In genomic region chr3:42581400-42581708, GRCh38 we compare ENCODE assay signal across 8 cellular contexts. TPM values are rescaled to one million over a fixed set of nuclear protein-coding genes. Genes with fewer than 3 reads are reported as not detected.
DNase-seq lines count a peak whose midpoint lies in the region; ATAC-seq, FAIRE-seq and TF ChIP-seq lines count a peak whose summit lies in the region.

No MANE protein-coding gene starts in this region.

- peak overlapping the region; percentile 96 for H2AFZ ChIP-seq in keratinocyte (ENCODE audit: control insufficient read depth, low read length)

- no peaks in the 10 kb centered on the region for H4K20me1 ChIP-seq in keratinocyte (ENCODE audit: control insufficient read depth, extremely low read depth, insufficient read depth, low read length)

- no peaks in the 10 kb centered on the region for H3K27me3 ChIP-seq in keratinocyte (ENCODE audit: control insufficient read depth, extremely low read depth, insufficient read depth, low read length)
- H3K27me3 ChIP-seq in testis = no peaks in the 10 kb centered on the region

- H3K27ac ChIP-seq in keratinocyte (ENCODE audit: control insufficient read depth, insufficient read depth, low read length) (peak overlapping the region; percentile 84), testis (peak overlapping the region; percentile 86 to 93)

- peaks cover 0 to 1% of the 10 kb centered on the region in 2 experiments for H3K36me3 ChIP-seq in keratinocyte (ENCODE audit: control insufficient read depth in 2 of 2, extremely low read depth in 1 of 2, insufficient read depth in 2 of 2, low read length in 2 of 2)
- no peaks in the 10 kb centered on the region for H3K36me3 ChIP-seq in testis (ENCODE audit: low read depth, missing control alignments)

- TF ChIP-seq POLR2A in testis (IDR thresholded peaks at IDR 0.05) = no peak

- peak overlapping the region; percentile 93 for H3K4me3 Mint-ChIP-seq in activated CD4-positive, alpha-beta T cell treated with anti-CD3 and anti-CD28 coated beads, Interleukin-2, amount 10 ng/mL, durations not matched to agents 24 days and 14 days
- H3K4me3 Mint-ChIP-seq in activated T-helper 2 cell treated with anti-CD3 and anti-CD28 coated beads, Interferon-gamma antibody, Interleukin-2, Interleukin-4, amounts not matched to agents 10 μg/mL and 5 μg/mL and 100 μg/mL, durations not matched to agents 14 hours and 24 hours and 36 hours (ENCODE audit: low read depth) = peak overlapping the region; percentile 93

- WGBS in testis, 2 donors = 0% methylated on average over 10 to 11 of the region's 11 CpGs

- H3K9me1 ChIP-seq in keratinocyte (ENCODE audit: control insufficient read depth, extremely low read depth, insufficient read depth, low read length) = no peaks in the 10 kb centered on the region

- no peaks in the 10 kb centered on the region for H3K27me3 Mint-ChIP-seq in activated CD4-positive, alpha-beta T cell treated with anti-CD3 and anti-CD28 coated beads, Interleukin-2, amount 10 ng/mL, durations not matched to agents 24 days and 14 days
- no peaks in the 10 kb centered on the region for H3K27me3 Mint-ChIP-seq in activated T-helper 2 cell treated with anti-CD3 and anti-CD28 coated beads, Interferon-gamma antibody, Interleukin-2, Interleukin-4, amounts not matched to agents 10 μg/mL and 5 μg/mL and 100 μg/mL, durations not matched to agents 14 hours and 24 hours and 36 hours (ENCODE audit: low read depth)

- peaks cover 22% of the 10 kb centered on the region for H3K36me3 Mint-ChIP-seq in activated CD4-positive, alpha-beta T cell treated with anti-CD3 and anti-CD28 coated beads, Interleukin-2, amount 10 ng/mL, durations not matched to agents 24 days and 14 days (ENCODE audit: low read depth)
- peaks cover 39% of the 10 kb centered on the region for H3K36me3 Mint-ChIP-seq in activated T-helper 2 cell treated with anti-CD3 and anti-CD28 coated beads, Interferon-gamma antibody, Interleukin-2, Interleukin-4, amounts not matched to agents 10 μg/mL and 5 μg/mL and 100 μg/mL, durations not matched to agents 14 hours and 24 hours and 36 hours (ENCODE audit: low read depth)

- TF ChIP-seq CTCF in keratinocyte (optimal IDR thresholded peaks at IDR 0.05 in 1 of 3, IDR thresholded peaks at IDR 0.05 in 1 of 3, conservative IDR thresholded peaks at IDR 0.05 in 1 of 3; ENCODE audit: extremely low read depth in 1 of 3, insufficient read depth in 2 of 3, low read length in 3 of 3) = no peak
- no peak for TF ChIP-seq CTCF in testis (IDR thresholded peaks at IDR 0.05)

- dilution Hi-C loops in keratinocyte (cut with MboI; ENCODE audit: extremely low pct_ligation_motif_present, low sequenced_read_pairs) = no loop called here

- H3K79me2 ChIP-seq in keratinocyte (ENCODE audit: control insufficient read depth, insufficient read depth, low read length) = peaks cover 40% of the 10 kb centered on the region

- intact Hi-C loops in activated CD4-positive, alpha-beta T cell treated with anti-CD3 and anti-CD28 coated beads, Interleukin-2, amount 10 ng/mL, durations not matched to agents 24 days and 14 days (cut with micrococcal nuclease) = loop anchor here (5.0 kb wide), 1 partner anchor 1041 kb away; the partner anchor contains the start of gene ANO10
- intact Hi-C loops in activated T-helper 2 cell treated with anti-CD3 and anti-CD28 coated beads, Interferon-gamma antibody, Interleukin-2, Interleukin-4, amounts not matched to agents 10 μg/mL and 5 μg/mL and 100 μg/mL, durations not matched to agents 14 hours and 24 hours and 36 hours (cut with micrococcal nuclease) = no loop called here
- intact Hi-C loops in testis (cut with DNase I; ENCODE audit: low total_unique reads) = no loop called here

- H3K9ac ChIP-seq in keratinocyte (ENCODE audit: control insufficient read depth, extremely low read depth, insufficient read depth, low read length) = peak overlapping the region; percentile 89

- no peak for DNase-seq in activated CD4-positive, alpha-beta T cell treated with anti-CD3 and anti-CD28 coated beads, Interleukin-2, amount 10 ng/mL, durations not matched to agents 24 days and 14 days
- DNase-seq in activated CD4-positive, alpha-beta T cell treated with anti-CD3 and anti-CD28 coated beads, Interleukin-2, amount 50 U/mL, for 4 hours = no peak
- DNase-seq in activated T-helper 2 cell treated with anti-CD3 and anti-CD28 coated beads, Interferon-gamma antibody, Interleukin-2, Interleukin-4, amounts not matched to agents 10 μg/mL and 5 μg/mL and 100 μg/mL, durations not matched to agents 14 hours and 24 hours and 36 hours (ENCODE audit: low spot score) = no peak
- DNase-seq in keratinocyte (ENCODE audit: low read depth, low spot score) (no peak), testis (no peak), Ammon's horn (ENCODE audit: low spot score) (no peak)
- no peak for DNase-seq in activated CD8-positive, alpha-beta memory T cell treated with anti-CD3 and anti-CD28 coated beads, Interleukin-2, amount 50 U/mL, for 48 hours

- no peak for FAIRE-seq in keratinocyte (lab: Jason Lieb, UNC)

- H3K4me2 ChIP-seq in keratinocyte (ENCODE audit: control insufficient read depth, extremely low read depth, insufficient read depth, low read depth, low read length) = peak overlapping the region; percentile 97

- H3K4me3 ChIP-seq in keratinocyte (ENCODE audit: control insufficient read depth in 2 of 3, extremely low read depth in 1 of 3, insufficient read depth in 2 of 3, low read depth in 1 of 3, low read length in 3 of 3) = peak overlapping the region; percentile 83 to 92 (median 85)
- peak overlapping the region; percentile 84 to 93 for H3K4me3 ChIP-seq in testis

- no peak for ATAC-seq in GM18870 (IDR thresholded peaks at IDR 0.05; ENCODE audit: unreplicated experiment)

- H3K9me3 ChIP-seq in keratinocyte (ENCODE audit: control insufficient read depth, low read depth, low read length) = no peaks in the 10 kb centered on the region
- no peaks in the 10 kb centered on the region for H3K9me3 ChIP-seq in testis

- H3K4me1 ChIP-seq in keratinocyte (ENCODE audit: control insufficient read depth, extremely low read depth, insufficient read depth, low read length) = peaks cover 17% of the 10 kb centered on the region
- peaks cover 17% of the 10 kb centered on the region for H3K4me1 ChIP-seq in testis

- peak overlapping the region; percentile 30 for H3K27ac Mint-ChIP-seq in activated CD4-positive, alpha-beta T cell treated with anti-CD3 and anti-CD28 coated beads, Interleukin-2, amount 10 ng/mL, durations not matched to agents 24 days and 14 days
- H3K27ac Mint-ChIP-seq in activated T-helper 2 cell treated with anti-CD3 and anti-CD28 coated beads, Interferon-gamma antibody, Interleukin-2, Interleukin-4, amounts not matched to agents 10 μg/mL and 5 μg/mL and 100 μg/mL, durations not matched to agents 14 hours and 24 hours and 36 hours = peak overlapping the region; percentile 34

- no peaks in the 10 kb centered on the region for H3K9me3 Mint-ChIP-seq in activated CD4-positive, alpha-beta T cell treated with anti-CD3 and anti-CD28 coated beads, Interleukin-2, amount 10 ng/mL, durations not matched to agents 24 days and 14 days
- H3K9me3 Mint-ChIP-seq in activated T-helper 2 cell treated with anti-CD3 and anti-CD28 coated beads, Interferon-gamma antibody, Interleukin-2, Interleukin-4, amounts not matched to agents 10 μg/mL and 5 μg/mL and 100 μg/mL, durations not matched to agents 14 hours and 24 hours and 36 hours = no peaks in the 10 kb centered on the region

- H3K4me1 Mint-ChIP-seq in activated CD4-positive, alpha-beta T cell treated with anti-CD3 and anti-CD28 coated beads, Interleukin-2, amount 10 ng/mL, durations not matched to agents 24 days and 14 days = peaks cover 47% of the 10 kb centered on the region
- H3K4me1 Mint-ChIP-seq in activated T-helper 2 cell treated with anti-CD3 and anti-CD28 coated beads, Interferon-gamma antibody, Interleukin-2, Interleukin-4, amounts not matched to agents 10 μg/mL and 5 μg/mL and 100 μg/mL, durations not matched to agents 14 hours and 24 hours and 36 hours (ENCODE audit: low read depth) = peaks cover 47% of the 10 kb centered on the region

RNA-seq across cellular contexts. Expression of gene SEC22C, which starts 0.4 kb away (rescaled TPM):
- total RNA-seq in activated CD4-positive, alpha-beta T cell treated with anti-CD3 and anti-CD28 coated beads, Interleukin-2, amount 10 ng/mL, durations not matched to agents 24 days and 14 days = 36.3 and 39.6 TPM in 2 replicates
- total RNA-seq in activated T-helper 2 cell treated with anti-CD3 and anti-CD28 coated beads, Interferon-gamma antibody, Interleukin-2, Interleukin-4, amounts not matched to agents 10 μg/mL and 5 μg/mL and 100 μg/mL, durations not matched to agents 14 hours and 24 hours and 36 hours = 36.1 and 40.1 TPM in 2 replicates
- polyA plus RNA-seq in keratinocyte (45.3 to 58.4 TPM (median 54.9 TPM) in 3 replicates), testis (ENCODE audit: insufficient read depth, low read depth, low replicate concordance) (86.3 TPM)
- 11.3 TPM for polyA plus RNA-seq in keratinocyte (2011; ENCODE audit: low read depth)
- 37.6 and 51.8 TPM in 2 replicates for polyA plus RNA-seq in keratinocyte (2011; cell fraction: cytosol; rRNA removed)
- polyA plus RNA-seq in keratinocyte (2011; cell fraction: nucleus; rRNA removed) = 39.3 and 43.7 TPM in 2 replicates
- 28.4 and 46.8 TPM in 2 replicates for polyA plus RNA-seq in keratinocyte (2012; ENCODE audit: low replicate concordance)
- polyA minus RNA-seq in keratinocyte = 33.4 to 38.6 TPM (median 35.7 TPM) in 3 replicates
- 29.7 TPM for polyA minus RNA-seq in keratinocyte (2011; cell fraction: cytosol; rRNA and poly(A)+ RNA removed)
- polyA minus RNA-seq in keratinocyte (2011; cell fraction: nucleus; rRNA and poly(A)+ RNA removed) = 18.0 and 34.1 TPM in 2 replicates
- 10 to 100 TPM; 61.0 to 66.0 TPM for total RNA-seq in testis

RNA-seq across cellular contexts. Expression of gene SS18L2, which starts 9.3 kb away (rescaled TPM):
- total RNA-seq in activated CD4-positive, alpha-beta T cell treated with anti-CD3 and anti-CD28 coated beads, Interleukin-2, amount 10 ng/mL, durations not matched to agents 24 days and 14 days = 66.6 and 66.8 TPM in 2 replicates
- 62.4 and 67.1 TPM in 2 replicates for total RNA-seq in activated T-helper 2 cell treated with anti-CD3 and anti-CD28 coated beads, Interferon-gamma antibody, Interleukin-2, Interleukin-4, amounts not matched to agents 10 μg/mL and 5 μg/mL and 100 μg/mL, durations not matched to agents 14 hours and 24 hours and 36 hours
- polyA plus RNA-seq in keratinocyte (27.6 to 48.3 TPM (median 36.2 TPM) in 3 replicates), testis (ENCODE audit: insufficient read depth, low read depth, low replicate concordance) (15.6 TPM)
- 3.6 TPM for polyA plus RNA-seq in keratinocyte (2011; ENCODE audit: low read depth)
- polyA plus RNA-seq in keratinocyte (2011; cell fraction: cytosol; rRNA removed) = 22.6 and 43.4 TPM in 2 replicates
- 13.4 and 17.6 TPM in 2 replicates for polyA plus RNA-seq in keratinocyte (2011; cell fraction: nucleus; rRNA removed)
- 32.7 and 36.5 TPM in 2 replicates for polyA plus RNA-seq in keratinocyte (2012; ENCODE audit: low replicate concordance)
- 8.1 to 17.5 TPM (median 13.3 TPM) in 3 replicates for polyA minus RNA-seq in keratinocyte
- polyA minus RNA-seq in keratinocyte (2011; cell fraction: cytosol; rRNA and poly(A)+ RNA removed) = 22.1 TPM
- 1.7 and 4.3 TPM in 2 replicates for polyA minus RNA-seq in keratinocyte (2011; cell fraction: nucleus; rRNA and poly(A)+ RNA removed)
- 10 to 100 TPM; 12.9 to 18.4 TPM for total RNA-seq in testis

RNA-seq across cellular contexts. Expression of gene NKTR, which starts 19.1 kb away (rescaled TPM):
- total RNA-seq in activated CD4-positive, alpha-beta T cell treated with anti-CD3 and anti-CD28 coated beads, Interleukin-2, amount 10 ng/mL, durations not matched to agents 24 days and 14 days = 79.5 and 80.9 TPM in 2 replicates
- 76.6 and 86.2 TPM in 2 replicates for total RNA-seq in activated T-helper 2 cell treated with anti-CD3 and anti-CD28 coated beads, Interferon-gamma antibody, Interleukin-2, Interleukin-4, amounts not matched to agents 10 μg/mL and 5 μg/mL and 100 μg/mL, durations not matched to agents 14 hours and 24 hours and 36 hours
- 15.2 to 38.6 TPM (median 25.3 TPM) in 3 replicates for polyA plus RNA-seq in keratinocyte
- 129 TPM for polyA plus RNA-seq in keratinocyte (2011; ENCODE audit: low read depth)
- polyA plus RNA-seq in keratinocyte (2011; cell fraction: cytosol; rRNA removed) = 4.2 and 7.9 TPM in 2 replicates
- 83.0 and 110 TPM in 2 replicates for polyA plus RNA-seq in keratinocyte (2011; cell fraction: nucleus; rRNA removed)
- polyA plus RNA-seq in keratinocyte (2012; ENCODE audit: low replicate concordance) = 11.3 and 17.9 TPM in 2 replicates
- 4.1 to 41.1 TPM (median 10.5 TPM) in 3 replicates for polyA minus RNA-seq in keratinocyte
- 6.3 TPM for polyA minus RNA-seq in keratinocyte (2011; cell fraction: cytosol; rRNA and poly(A)+ RNA removed)
- polyA minus RNA-seq in keratinocyte (2011; cell fraction: nucleus; rRNA and poly(A)+ RNA removed) = 50.2 and 87.6 TPM in 2 replicates
- 100 to 1,000 TPM; 175 to 203 TPM for total RNA-seq in testis
- 42.2 TPM for polyA plus RNA-seq in testis (ENCODE audit: insufficient read depth, low read depth, low replicate concordance)
